18 cellular contexts compared by ENCODE assay signal in the genomic region with DNA sequence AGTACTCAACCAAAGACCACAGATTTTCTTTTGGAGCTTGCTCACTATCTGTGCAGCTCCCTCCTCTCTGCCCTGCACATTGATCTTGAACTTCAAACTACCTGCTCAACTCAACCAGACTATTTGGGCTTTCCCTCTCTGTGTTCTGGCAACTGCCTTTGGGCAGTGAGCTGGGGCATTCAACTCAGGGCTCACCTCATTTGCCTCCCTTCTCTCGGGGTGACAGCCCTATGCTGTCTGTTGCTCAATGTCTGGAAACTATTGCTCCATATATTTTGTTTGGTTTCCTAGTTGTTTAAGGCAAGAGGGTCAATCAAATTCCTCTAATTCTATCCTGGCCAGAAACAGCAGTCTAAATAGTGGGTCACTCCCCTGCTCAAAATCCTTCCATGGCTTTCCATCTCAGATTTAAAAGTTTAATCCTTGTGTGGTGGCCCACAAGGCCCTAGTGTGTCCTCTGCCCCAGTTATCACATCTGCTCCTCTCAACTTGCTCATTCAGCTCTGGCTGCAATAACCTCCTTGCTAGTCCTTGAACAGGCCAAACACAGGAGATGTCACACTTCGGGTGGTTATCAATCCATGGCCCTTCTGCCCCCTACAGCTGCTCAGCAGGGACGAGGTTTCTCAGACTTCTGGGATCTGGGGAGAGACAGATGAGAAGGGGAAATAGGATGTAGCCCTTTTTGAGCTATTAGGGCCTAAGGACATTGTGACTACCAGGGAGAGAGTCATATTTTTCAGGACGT.
A peak's percentile ranks its signal among the peaks of the same experiment; 100 is the strongest.
DNase-seq lines count a peak whose midpoint lies in the region; ATAC-seq, FAIRE-seq and TF ChIP-seq lines count a peak whose summit lies in the region.
"Had no signal": no experiment of that assay in that cellular context is flagged by ENCODE, and none has a peak within 500 bp of the region (broad histone marks: within the 10 kb centered on the region; RNA-seq: fewer than 3 reads in every experiment).

No MANE protein-coding gene starts in this region.

- no peak for TF ChIP-seq CTCF in CD4-positive, alpha-beta T cell (IDR thresholded peaks at IDR 0.05)
- TF ChIP-seq CTCF in IMR-90 (conservative IDR thresholded peaks at IDR 0.05; ENCODE audit: low read depth, low read length) (no peak), endothelial cell (IDR thresholded peaks at IDR 0.05; ENCODE audit: unreplicated experiment) (no peak), HepG2 (CRISPR knock-in tag; IDR thresholded peaks at IDR 0.05) (no peak)

- no peak overlapping the region for H2BK5ac ChIP-seq in IMR-90 (ENCODE audit: low read depth, low read length, poor library complexity, severe bottlenecking)

- H3K27me3 Mint-ChIP-seq in CD4-positive, alpha-beta T cell = no peaks in the 10 kb centered on the region
- peaks cover 11% of the 10 kb centered on the region for H3K27me3 Mint-ChIP-seq in endothelial cell (ENCODE audit: unreplicated experiment)

- H3K36me3 ChIP-seq in IMR-90 (ENCODE audit: control insufficient read depth, insufficient read depth, low read length) = peaks cover 10% of the 10 kb centered on the region
- peaks cover 2 to 9% of the 10 kb centered on the region in 2 experiments; a peak in 4 of 5 replicates for H3K36me3 ChIP-seq in HepG2 (replicated peaks in 1 of 2; ENCODE audit: control insufficient read depth in 1 of 2, insufficient read depth in 2 of 2, low read length in 2 of 2)

- H2AK9ac ChIP-seq in IMR-90 (replicated peaks; ENCODE audit: low read depth, low read length, poor library complexity) = no peak overlapping the region

- TF ChIP-seq EP300 in HepG2 (IDR thresholded peaks at IDR 0.05; ENCODE audit: low read depth in 2 of 2, low read length in 2 of 2) (no peak), HepG2 (CRISPR knock-in tag; IDR thresholded peaks at IDR 0.05; ENCODE audit: borderline replicate concordance) (no peak)

- no peak overlapping the region for H4K91ac ChIP-seq in IMR-90 (ENCODE audit: insufficient read depth, low read depth, low read length)

- H3K18ac ChIP-seq in IMR-90 (ENCODE audit: low read depth, low read length) = no peak overlapping the region

- dilution Hi-C loops in IMR-90 (cut with HindIII; ENCODE audit: low sequenced_read_pairs, unreplicated experiment) = no loop called here

- no peak overlapping the region for H2AFZ ChIP-seq in IMR-90 (replicated peaks; ENCODE audit: low read length, poor library complexity)
- H2AFZ ChIP-seq in HepG2 (ENCODE audit: low read length) = no peak overlapping the region
- H2AFZ ChIP-seq: GM23338 had no signal

- H2BK15ac ChIP-seq in IMR-90 (ENCODE audit: low read depth, low read length) = no peak overlapping the region

- no peak for TF ChIP-seq POLR2A in IMR-90 (IDR thresholded peaks at IDR 0.05; ENCODE audit: low read depth, low read length)
- TF ChIP-seq POLR2A in HepG2 (IDR thresholded peaks at IDR 0.05; ENCODE audit: insufficient read depth in 1 of 2, low read depth in 2 of 2, low read length in 2 of 2) = no peak

- peaks cover 43% of the 10 kb centered on the region for H3K9me3 ChIP-seq in CD4-positive, alpha-beta T cell (ENCODE audit: control insufficient read depth, low read length)
- H3K9me3 ChIP-seq in IMR-90 (ENCODE audit: control insufficient read depth, insufficient read depth, low read length) (peaks cover 15% of the 10 kb centered on the region), HepG2 (ENCODE audit: low read length) (peaks cover 6% of the 10 kb centered on the region; the same call in 1 of the 2 replicates)

- H3K23ac ChIP-seq in IMR-90 (ENCODE audit: low read depth, low read length) = no peak overlapping the region

- H3K14ac ChIP-seq in IMR-90 (replicated peaks; ENCODE audit: low read depth, low read length) = no peak overlapping the region

- H3K9me3 Mint-ChIP-seq in CD4-positive, alpha-beta T cell = peaks cover 41% of the 10 kb centered on the region
- H3K9me3 Mint-ChIP-seq in endothelial cell (ENCODE audit: unreplicated experiment) = no peaks in the 10 kb centered on the region

- no peak overlapping the region for H2BK120ac ChIP-seq in IMR-90 (ENCODE audit: low read depth, low read length)

- no peaks in the 10 kb centered on the region for H3K79me2 ChIP-seq in HepG2 (ENCODE audit: insufficient read depth, low read length)

- FAIRE-seq in HepG2 (lab: Jason Lieb, UNC) = no peak
- FAIRE-seq: RCC 7860 had no signal

- peaks cover 3 to 7% of the 10 kb centered on the region in 2 experiments; a peak in 2 of 4 replicates for H3K79me1 ChIP-seq in IMR-90 (ENCODE audit: low read depth in 1 of 2, low read length in 2 of 2)

- BruUV-seq in IMR-90 (replicated peaks; lab: Mats Ljungman, UMichigan) = no TSS peak
- no TSS peak for BruUV-seq in HepG2 (replicated peaks; lab: Mats Ljungman, UMichigan)

- no peak for DNase-seq in CD4-positive, alpha-beta T cell
- no peak for DNase-seq in IMR-90
- no peak for DNase-seq in endothelial cell (ENCODE audit: low spot score)
- no peak for DNase-seq in HepG2 (ENCODE audit: low spot score)
- DNase-seq in activated effector memory CD4-positive, alpha-beta T cell treated with anti-CD3 and anti-CD28 coated beads, Interleukin-2, amount 50 U/mL, for 16 hours = no peak
- no peak for DNase-seq in glomerular visceral epithelial cell (ENCODE audit: extremely low spot score)
- no peak for DNase-seq in DMS53 treated with DMSO at 0.1 percent for 48 hours (lab: John Stamatoyannopoulos, UW; ENCODE audit: unreplicated experiment)
- DNase-seq: DMS79 treated with DMSO at 0.1 percent for 48 hours, NCI-H1436, NCI-H2081, NCI-H510A treated with DMSO at 0.1 percent for 48 hours, Right ventricle myocardium superior, SK-N-SH had no signal

- CTCF ChIA-PET in CD4-positive, alpha-beta T cell (lab: Charles Lee) = no interaction called here
- CTCF ChIA-PET in IMR-90 (lab: Yijun Ruan, JAX) = no interaction called here
- CTCF ChIA-PET in HepG2 (lab: Yijun Ruan, JAX; ENCODE audit: low intra/inter-chr PET ratio, low total read pairs) = no interaction called here

- no peak overlapping the region for H3K56ac ChIP-seq in IMR-90 (ENCODE audit: extremely low read depth, insufficient read depth, low read length)

- no peak overlapping the region for H2AK5ac ChIP-seq in IMR-90 (ENCODE audit: low read depth, low read length)

- H3K4me1 ChIP-seq in IMR-90 (ENCODE audit: control insufficient read depth, insufficient read depth, low read length) (no peaks in the 10 kb centered on the region), HepG2 (ENCODE audit: insufficient read depth, low read length) (0 out of 2 replicates have a peak, but pooled peaks cover 9% of the 10 kb centered on the region)

- H2BK20ac ChIP-seq in IMR-90 (ENCODE audit: low read depth, low read length) = no peak overlapping the region

- TF ChIP-seq RAD21 in IMR-90 (IDR thresholded peaks at IDR 0.05; ENCODE audit: low read length) = no peak
- TF ChIP-seq RAD21 in HepG2 (CRISPR knock-in tag; IDR thresholded peaks at IDR 0.05) = no peak

- no peak overlapping the region for H3K27ac ChIP-seq in CD4-positive, alpha-beta T cell (ENCODE audit: low read depth, low read length)
- no peak overlapping the region for H3K27ac ChIP-seq in IMR-90 (ENCODE audit: insufficient read depth, low read length)
- H3K27ac ChIP-seq in HepG2 (ENCODE audit: extremely low read length, insufficient read depth, low read length) = no peak overlapping the region
- H3K27ac ChIP-seq: C4-2B had no signal

- H3K4me3 ChIP-seq in IMR-90 (ENCODE audit: insufficient read depth, low read depth, low read length) (no peak overlapping the region), HepG2 (replicated peaks in 1 of 3; ENCODE audit: insufficient read depth in 1 of 3, low read depth in 2 of 3, low read length in 3 of 3) (no peak overlapping the region)
- H3K4me3 ChIP-seq: GM23338 had no signal

- ATAC-seq in CD4-positive, alpha-beta T cell (ENCODE audit: poor library complexity) = no peak
- ATAC-seq in IMR-90 (ENCODE audit: low read depth) (no peak), HepG2 (peak; percentile 59), GM21723 (IDR thresholded peaks at IDR 0.05; ENCODE audit: unreplicated experiment) (no peak)
- ATAC-seq: GM23338, HCT116 had no signal

- H3K4ac ChIP-seq in IMR-90 (ENCODE audit: low read depth, low read length) = no peak overlapping the region

- H4K8ac ChIP-seq in IMR-90 (ENCODE audit: low read depth in 2 of 2, low read length in 2 of 2) = no peak overlapping the region

- no peaks in the 10 kb centered on the region for H3K27me3 ChIP-seq in CD4-positive, alpha-beta T cell (ENCODE audit: control insufficient read depth, insufficient read depth, low read length)
- H3K27me3 ChIP-seq in IMR-90 (ENCODE audit: control insufficient read depth, insufficient read depth, low read length) (no peaks in the 10 kb centered on the region), HepG2 (ENCODE audit: control insufficient read depth in 1 of 2, insufficient read depth in 2 of 2, low read length in 2 of 2) (no peaks in the 10 kb centered on the region)

- H3K4me2 ChIP-seq in IMR-90 (ENCODE audit: low read depth, low read length) (no peak overlapping the region), HepG2 (ENCODE audit: low read depth, low read length) (no peak overlapping the region)
- H3K4me2 ChIP-seq: GM23338, SK-N-SH had no signal

- POLR2A ChIA-PET in CD4-positive, alpha-beta T cell (lab: Charles Lee) = interaction anchor here (1.0 to 3.5 kb wide), 3 partner anchors 9 to 192 kb away, joined by 3 to 22 read pairs (median 5); no protein-coding TSS in a partner anchor
- POLR2A ChIA-PET in IMR-90 (lab: Charles Lee; ENCODE audit: unreplicated experiment) (no interaction called here), HepG2 (lab: Yijun Ruan, JAX) (no interaction called here)

- peaks cover 72% of the 10 kb centered on the region for H3K36me3 Mint-ChIP-seq in CD4-positive, alpha-beta T cell (ENCODE audit: low read depth)
- peaks cover 57% of the 10 kb centered on the region for H3K36me3 Mint-ChIP-seq in endothelial cell (ENCODE audit: low read depth, unreplicated experiment)

- H3K27ac Mint-ChIP-seq in CD4-positive, alpha-beta T cell = peak overlapping the region; percentile 61
- peak overlapping the region; percentile 39 for H3K27ac Mint-ChIP-seq in endothelial cell (ENCODE audit: unreplicated experiment)
- H3K27ac Mint-ChIP-seq: GM23338 had no signal

- H4K20me1 ChIP-seq in IMR-90 (ENCODE audit: insufficient read depth, low read length) = no peaks in the 10 kb centered on the region
- H4K20me1 ChIP-seq in HepG2 (ENCODE audit: insufficient read depth, low read length) = 0 out of 2 replicates have a peak, but pooled peaks cover 3% of the 10 kb centered on the region

- H3K9ac ChIP-seq in IMR-90 (ENCODE audit: low read depth, low read length) (no peak overlapping the region), HepG2 (ENCODE audit: insufficient read depth, low read depth, low read length) (no peak overlapping the region)
- H3K9ac ChIP-seq: SK-N-SH had no signal

- in situ Hi-C loops in IMR-90 (cut with MboI; ENCODE audit: low sequenced_read_pairs) = no loop called here
- in situ Hi-C loops in HepG2 (cut with HindIII; ENCODE audit: extremely low pct_ligation_motif_present, low pct_unique_long_range_greater_than_20kb) = no loop called here

- H3K4me3 Mint-ChIP-seq in CD4-positive, alpha-beta T cell = no peak overlapping the region
- no peak overlapping the region for H3K4me3 Mint-ChIP-seq in endothelial cell (ENCODE audit: unreplicated experiment)
- H3K4me3 Mint-ChIP-seq: GM23338 had no signal

- no peak overlapping the region for H4K5ac ChIP-seq in IMR-90 (ENCODE audit: low read depth, low read length)

- 100% methylated on average over 1 of the region's 4 CpGs; no CpG with 5 or more reads in 1 of the 2 experiments for WGBS in IMR-90 (ENCODE audit: extremely low coverage in 2 of 2, insufficient read length in 1 of 2), 2 experiments
- 47% methylated on average over 4 of the region's 4 CpGs for WGBS in HepG2 (ENCODE audit: low lambda C conversion rate)

- no peaks in the 10 kb centered on the region for H3K9me1 ChIP-seq in IMR-90 (ENCODE audit: insufficient read depth, low read length)

- peaks cover 29% of the 10 kb centered on the region for H3K4me1 Mint-ChIP-seq in CD4-positive, alpha-beta T cell (ENCODE audit: low read depth)
- H3K4me1 Mint-ChIP-seq in endothelial cell (ENCODE audit: unreplicated experiment) = peaks cover 11% of the 10 kb centered on the region
- H3K4me1 Mint-ChIP-seq: GM23338 had no signal

- intact Hi-C loops in CD4-positive, alpha-beta T cell (cut with DNase I, micrococcal nuclease) = no loop called here
- intact Hi-C loops in IMR-90 (cut with micrococcal nuclease) (no loop called here), HepG2 (cut with micrococcal nuclease; ENCODE audit: unreplicated experiment) (no loop called here)
